ENCODE assay signal across 20 cellular contexts in the genomic region with DNA sequence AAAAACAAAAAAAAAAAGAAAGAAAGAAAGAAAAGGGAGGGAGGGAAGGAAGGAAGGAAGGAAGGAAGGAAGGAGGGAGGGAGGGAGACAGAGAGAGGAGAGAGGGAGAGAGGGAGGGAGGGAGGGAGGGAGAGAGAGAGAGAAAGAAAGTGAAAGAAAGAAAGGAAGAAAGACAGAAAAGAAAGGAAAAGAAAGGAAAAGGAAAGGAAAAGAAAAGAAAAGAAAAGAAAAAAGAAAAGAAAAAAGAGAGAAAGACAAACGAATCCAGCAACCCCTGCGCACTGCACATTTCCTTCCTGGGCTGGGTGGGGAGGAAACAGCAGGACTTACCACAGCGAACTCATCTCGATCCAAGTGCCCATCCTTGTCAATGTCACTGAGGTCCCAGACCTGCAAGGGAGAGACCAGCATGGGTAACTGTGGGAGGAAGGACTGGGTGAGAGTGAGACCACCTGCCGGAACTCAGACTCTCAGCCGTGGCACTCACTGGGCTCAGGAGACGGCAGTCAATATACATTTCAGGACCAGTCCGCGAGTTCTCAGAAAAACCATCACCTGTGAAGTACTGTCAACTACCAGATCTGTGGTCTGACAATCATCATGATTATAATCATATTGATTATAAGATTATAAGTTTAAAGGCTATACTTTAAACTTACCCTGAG. TPM values are rescaled to one million over a fixed set of nuclear protein-coding genes. Genes with fewer than 3 reads are reported as not detected.
DNase-seq lines count a peak whose midpoint lies in the region; ATAC-seq, FAIRE-seq and TF ChIP-seq lines count a peak whose summit lies in the region.
"Had no signal": no experiment of that assay in that cellular context is flagged by ENCODE, and none has a peak within 500 bp of the region (broad histone marks: within the 10 kb centered on the region; RNA-seq: fewer than 3 reads in every experiment).

No MANE protein-coding gene starts in this region.

- FAIRE-seq in frontal cortex (lab: Jason Lieb, UNC), result no peak
- FAIRE-seq: astrocyte, GM12878, H1, HTR-8/SVneo had no signal

- no peak overlapping the region for H3K4me3 Mint-ChIP-seq in natural killer cell treated with Interleukin-12 subunit alpha and Interleukin-12 subunit beta and Interleukin-15 and Interleukin-18, amount 100 ng/mL, for 72 hours
- H3K4me3 Mint-ChIP-seq: activated naive CD4-positive, alpha-beta T cell treated with anti-CD3 and anti-CD28 coated beads, Interleukin-2, amount 50 U/mL, for 24 hours had no signal

- no peaks in the 10 kb centered on the region for H3K9me3 ChIP-seq in BLaER1
- H3K9me3 ChIP-seq: upper lobe of right lung had no signal

- peaks cover 16% of the 10 kb centered on the region for H4K20me1 ChIP-seq in BLaER1

- no peak for TF ChIP-seq CTCF in VCaP (conservative IDR thresholded peaks at IDR 0.05)

- H3K27ac Mint-ChIP-seq in natural killer cell treated with Interleukin-12 subunit alpha and Interleukin-12 subunit beta and Interleukin-15 and Interleukin-18, amount 100 ng/mL, for 72 hours, result peak overlapping the region; percentile 43 to 54

- H3K36me3 ChIP-seq in BLaER1, result peaks cover 94% of the 10 kb centered on the region

- no peaks in the 10 kb centered on the region for H3K27me3 Mint-ChIP-seq in natural killer cell treated with Interleukin-12 subunit alpha and Interleukin-12 subunit beta and Interleukin-15 and Interleukin-18, amount 100 ng/mL, for 72 hours
- H3K27me3 Mint-ChIP-seq: activated naive CD4-positive, alpha-beta T cell treated with anti-CD3 and anti-CD28 coated beads, Interleukin-2, amount 50 U/mL, for 24 hours had no signal

- peaks cover 31% of the 10 kb centered on the region for H3K4me1 ChIP-seq in BLaER1

- H3K36me3 Mint-ChIP-seq in natural killer cell treated with Interleukin-12 subunit alpha and Interleukin-12 subunit beta and Interleukin-15 and Interleukin-18, amount 100 ng/mL, for 72 hours, result peaks cover 11% of the 10 kb centered on the region

- DNase-seq in activated CD4-positive, CD25-positive, alpha-beta regulatory T cell (lab: John Stamatoyannopoulos, UW), result no peak
- DNase-seq in natural killer cell treated with Interleukin-12 subunit alpha and Interleukin-12 subunit beta and Interleukin-15 and Interleukin-18, amount 100 ng/mL, for 72 hours (ENCODE audit: low spot score), result no peak
- DNase-seq in NCI-H1417 treated with DMSO at 0.1 percent for 48 hours (lab: John Stamatoyannopoulos, UW) (no peak), NCI-H526 (lab: John Stamatoyannopoulos, UW) (no peak), frontal cortex (ENCODE audit: low spot score in 2 of 2) (no peak)
- DNase-seq: 8988T; activated CD4-positive, alpha-beta T cell treated with anti-CD3 and anti-CD28 coated beads for 4 hours; KBM-7; NCI-H1436 treated with DMSO at 0.1 percent for 48 hours; SW 1271 had no signal

- H3K9ac ChIP-seq in BLaER1, result no peak overlapping the region

- ATAC-seq in activated CD4-positive, CD25-positive, alpha-beta regulatory T cell treated with anti-CD3 and anti-CD28 coated beads, Interleukin-2, amount 50 U/mL, for 24 hours, result peak; percentile 27 to 28
- ATAC-seq in natural killer cell treated with Interleukin-12 subunit alpha and Interleukin-12 subunit beta and Interleukin-15 and Interleukin-18, amount 100 ng/mL, for 72 hours, result peak; percentile 29 to 45
- ATAC-seq: GM12878 had no signal

- peak overlapping the region; percentile 36 for H3K4me2 ChIP-seq in BLaER1

- peaks cover 11 to 18% of the 10 kb centered on the region in 2 donors for H3K4me1 Mint-ChIP-seq in natural killer cell treated with Interleukin-12 subunit alpha and Interleukin-12 subunit beta and Interleukin-15 and Interleukin-18, amount 100 ng/mL, for 72 hours (ENCODE audit: low read depth in 2 of 2)
- H3K4me1 Mint-ChIP-seq: activated naive CD4-positive, alpha-beta T cell treated with anti-CD3 and anti-CD28 coated beads, Interleukin-2, amount 50 U/mL, for 24 hours had no signal

- no peaks in the 10 kb centered on the region for H3K27me3 ChIP-seq in BLaER1
- H3K27me3 ChIP-seq: upper lobe of right lung had no signal

- no peak overlapping the region for H3K27ac ChIP-seq in BLaER1
- H3K27ac ChIP-seq in VCaP, result peak overlapping the region; percentile 69
- H3K27ac ChIP-seq: upper lobe of right lung had no signal

- no peak overlapping the region for H3K4me3 ChIP-seq in BLaER1
- H3K4me3 ChIP-seq: GM12878, skin epidermis, upper lobe of right lung had no signal

- no peaks in the 10 kb centered on the region for H3K9me3 Mint-ChIP-seq in natural killer cell treated with Interleukin-12 subunit alpha and Interleukin-12 subunit beta and Interleukin-15 and Interleukin-18, amount 100 ng/mL, for 72 hours
- H3K9me3 Mint-ChIP-seq: activated naive CD4-positive, alpha-beta T cell treated with anti-CD3 and anti-CD28 coated beads, Interleukin-2, amount 50 U/mL, for 24 hours had no signal

RNA-seq across cellular contexts. Expression of gene EPS15L1, which starts 43.3 kb away (rescaled TPM):
- total RNA-seq in natural killer cell treated with Interleukin-12 subunit alpha and Interleukin-12 subunit beta and Interleukin-15 and Interleukin-18, amount 100 ng/mL, for 72 hours, result 10 to 100 TPM; 66.6 to 78.4 TPM
- 15.1 TPM for total RNA-seq in frontal cortex
